Comparison of ENCODE assay signal across 8 cellular contexts in the genomic region with DNA sequence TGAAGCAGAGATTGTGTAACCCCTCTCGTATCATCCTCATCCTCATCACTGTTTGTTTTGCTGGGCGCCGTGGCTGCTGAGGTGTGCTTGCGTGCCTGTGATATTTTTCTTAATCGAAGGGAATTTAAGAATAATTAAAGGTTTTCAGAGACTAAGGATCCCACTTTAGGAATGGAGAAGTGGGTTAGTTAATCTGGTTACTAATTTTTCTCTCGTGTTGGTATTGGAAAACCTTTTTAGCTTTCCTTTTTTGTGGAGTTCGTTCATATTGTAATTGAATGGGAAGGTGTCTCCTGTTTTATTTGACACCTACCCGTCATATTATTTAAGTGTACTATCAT. TPM values are rescaled to one million over a fixed set of nuclear protein-coding genes. Genes with fewer than 3 reads are reported as not detected.
DNase-seq lines count a peak whose midpoint lies in the region; ATAC-seq and TF ChIP-seq lines count a peak whose summit lies in the region.

No MANE protein-coding gene starts in this region.

- H3K4me2 ChIP-seq in SK-N-SH, result peak overlapping the region; percentile 92

- H3K27ac ChIP-seq in SK-N-SH (ENCODE audit: low read depth in 2 of 2, low read length in 1 of 2) (peak overlapping the region; percentile 23 to 99; a peak in 3 of 4 replicates), VCaP (peak overlapping the region; percentile 89), skin epidermis (peak overlapping the region in 16 of 21 experiments; percentile 47 to 98 (median 94))

- peaks cover 11% of the 10 kb centered on the region for H3F3A ChIP-seq in SK-N-SH (replicated peaks; ENCODE audit: insufficient read depth)

- H3K36me3 ChIP-seq in SK-N-SH (replicated peaks in 1 of 2; ENCODE audit: control insufficient read depth in 1 of 2, insufficient read depth in 2 of 2, low read length in 1 of 2), result peaks cover 6 to 11% of the 10 kb centered on the region in 2 experiments

- peak overlapping the region; percentile 60 for H3K9ac ChIP-seq in SK-N-SH

- H3K4me3 ChIP-seq in SK-N-SH (ENCODE audit: low read depth in 2 of 2, low read length in 1 of 2), result peak overlapping the region; percentile 99 to 100
- peak overlapping the region; percentile 81 to 98 (median 90) for H3K4me3 ChIP-seq in skin epidermis

- no peak for TF ChIP-seq RAD21 in SK-N-SH (IDR thresholded peaks at IDR 0.05; ENCODE audit: low read length)

- CTCF ChIA-PET in SK-N-SH (lab: Yijun Ruan, JAX), result interaction anchor here (1.0 to 1.7 kb wide), 4 partner anchors 10 to 215 kb away, joined by 3 to 7 read pairs (median 5); no protein-coding TSS in a partner anchor

- no peaks in the 10 kb centered on the region for H3K9me2 ChIP-seq in SK-N-SH

- H3K4me1 ChIP-seq in SK-N-SH (ENCODE audit: control insufficient read depth in 1 of 2, insufficient read depth in 2 of 2, low read depth in 1 of 2, low read length in 1 of 2), result peaks cover 0 to 29% of the 10 kb centered on the region in 2 experiments; a peak in 2 of 4 replicates

- POLR2A ChIA-PET in SK-N-SH (lab: Yijun Ruan, JAX), result no interaction called here

- no peak for TF ChIP-seq EP300 in SK-N-SH (IDR thresholded peaks at IDR 0.05; ENCODE audit: borderline replicate concordance in 1 of 2, low read depth in 1 of 2, low read length in 1 of 2)

- no peak for DNase-seq in SK-N-SH
- DNase-seq in globus pallidus (ENCODE audit: low spot score), result peak; percentile 4
- no peak for DNase-seq in central memory CD4-positive, alpha-beta T cell
- DNase-seq in NCI-H2081 (lab: John Stamatoyannopoulos, UW), result no peak
- no peak for DNase-seq in retina

- 2% methylated on average over 8 of the region's 8 CpGs for WGBS in SK-N-SH (ENCODE audit: low lambda C conversion rate)

- no peak for TF ChIP-seq CTCF in SK-N-SH (IDR thresholded peaks at IDR 0.05)
- no peak for TF ChIP-seq CTCF in VCaP (conservative IDR thresholded peaks at IDR 0.05)

- no peaks in the 10 kb centered on the region for H3K9me3 ChIP-seq in SK-N-SH

- H3K27me3 ChIP-seq in SK-N-SH (ENCODE audit: insufficient read depth), result no peaks in the 10 kb centered on the region

- peaks cover 27% of the 10 kb centered on the region for H4K20me1 ChIP-seq in SK-N-SH (ENCODE audit: insufficient read depth)

- ATAC-seq in SK-N-SH treated with all-trans-retinoic acid at 6 μM for 48 hours, result no peak

- peak overlapping the region; percentile 49; the same call in 1 of the 2 replicates for H2AFZ ChIP-seq in SK-N-SH (ENCODE audit: low read depth)

- peaks cover 54% of the 10 kb centered on the region for H3K79me2 ChIP-seq in SK-N-SH (ENCODE audit: insufficient read depth)

TF ChIP-seq in SK-N-SH, 30 proteins besides CTCF, POLR2A, EP300 and RAD21:
- TF ChIP-seq, protein P1, sequence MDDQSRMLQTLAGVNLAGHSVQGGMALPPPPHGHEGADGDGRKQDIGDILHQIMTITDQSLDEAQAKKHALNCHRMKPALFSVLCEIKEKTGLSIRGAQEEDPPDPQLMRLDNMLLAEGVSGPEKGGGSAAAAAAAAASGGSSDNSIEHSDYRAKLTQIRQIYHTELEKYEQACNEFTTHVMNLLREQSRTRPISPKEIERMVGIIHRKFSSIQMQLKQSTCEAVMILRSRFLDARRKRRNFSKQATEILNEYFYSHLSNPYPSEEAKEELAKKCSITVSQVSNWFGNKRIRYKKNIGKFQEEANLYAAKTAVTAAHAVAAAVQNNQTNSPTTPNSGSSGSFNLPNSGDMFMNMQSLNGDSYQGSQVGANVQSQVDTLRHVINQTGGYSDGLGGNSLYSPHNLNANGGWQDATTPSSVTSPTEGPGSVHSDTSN (IDR thresholded peaks at IDR 0.05), result no peak
- TF ChIP-seq MXI1 (IDR thresholded peaks at IDR 0.05; ENCODE audit: low read depth, low read length) (0 out of 2 replicates have a peak, but pooled peaks have one; percentile 9), NRF1 (IDR thresholded peaks at IDR 0.05; ENCODE audit: low read depth, low read length) (no peak), SIN3A (IDR thresholded peaks at IDR 0.05; ENCODE audit: borderline replicate concordance, low read depth, low read length) (no peak), POLR2AphosphoS5 (IDR thresholded peaks at IDR 0.05; ENCODE audit: low read depth, low read length) (no peak)

TF ChIP-seq in SK-N-SH treated with all-trans-retinoic acid at 6 μM for 48 hours, 23 proteins besides CTCF, POLR2A, EP300 and RAD21:
- TF ChIP-seq, protein P2, sequence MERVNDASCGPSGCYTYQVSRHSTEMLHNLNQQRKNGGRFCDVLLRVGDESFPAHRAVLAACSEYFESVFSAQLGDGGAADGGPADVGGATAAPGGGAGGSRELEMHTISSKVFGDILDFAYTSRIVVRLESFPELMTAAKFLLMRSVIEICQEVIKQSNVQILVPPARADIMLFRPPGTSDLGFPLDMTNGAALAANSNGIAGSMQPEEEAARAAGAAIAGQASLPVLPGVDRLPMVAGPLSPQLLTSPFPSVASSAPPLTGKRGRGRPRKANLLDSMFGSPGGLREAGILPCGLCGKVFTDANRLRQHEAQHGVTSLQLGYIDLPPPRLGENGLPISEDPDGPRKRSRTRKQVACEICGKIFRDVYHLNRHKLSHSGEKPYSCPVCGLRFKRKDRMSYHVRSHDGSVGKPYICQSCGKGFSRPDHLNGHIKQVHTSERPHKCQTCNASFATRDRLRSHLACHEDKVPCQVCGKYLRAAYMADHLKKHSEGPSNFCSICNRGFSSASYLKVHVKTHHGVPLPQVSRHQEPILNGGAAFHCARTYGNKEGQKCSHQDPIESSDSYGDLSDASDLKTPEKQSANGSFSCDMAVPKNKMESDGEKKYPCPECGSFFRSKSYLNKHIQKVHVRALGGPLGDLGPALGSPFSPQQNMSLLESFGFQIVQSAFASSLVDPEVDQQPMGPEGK (CRISPR knock-in tag; IDR thresholded peaks at IDR 0.05; ENCODE audit: borderline replicate concordance), result no peak
- no peak for TF ChIP-seq BACH2 (CRISPR knock-in tag; IDR thresholded peaks at IDR 0.05; ENCODE audit: borderline replicate concordance)
- no peak for TF ChIP-seq GLIS3 (CRISPR knock-in tag; IDR thresholded peaks at IDR 0.05)
- TF ChIP-seq ESRRG (CRISPR knock-in tag; IDR thresholded peaks at IDR 0.05), result no peak
- TF ChIP-seq OSR1 (CRISPR knock-in tag; IDR thresholded peaks at IDR 0.05), result no peak
- TF ChIP-seq ZNF565 (CRISPR knock-in tag; conservative IDR thresholded peaks at IDR 0.05; ENCODE audit: low read depth), result no peak
- TF ChIP-seq TCF4 (CRISPR knock-in tag; IDR thresholded peaks at IDR 0.05; ENCODE audit: borderline replicate concordance), result no peak
- no peak for TF ChIP-seq ZNF8 (CRISPR knock-in tag; IDR thresholded peaks at IDR 0.05)
- no peak for TF ChIP-seq ZC3H10 (CRISPR knock-in tag; IDR thresholded peaks at IDR 0.05)
- TF ChIP-seq SNAI2 (CRISPR knock-in tag; IDR thresholded peaks at IDR 0.05), result no peak
- TF ChIP-seq ZFP30 (CRISPR knock-in tag; IDR thresholded peaks at IDR 0.05), result no peak
- TF ChIP-seq, protein P3, sequence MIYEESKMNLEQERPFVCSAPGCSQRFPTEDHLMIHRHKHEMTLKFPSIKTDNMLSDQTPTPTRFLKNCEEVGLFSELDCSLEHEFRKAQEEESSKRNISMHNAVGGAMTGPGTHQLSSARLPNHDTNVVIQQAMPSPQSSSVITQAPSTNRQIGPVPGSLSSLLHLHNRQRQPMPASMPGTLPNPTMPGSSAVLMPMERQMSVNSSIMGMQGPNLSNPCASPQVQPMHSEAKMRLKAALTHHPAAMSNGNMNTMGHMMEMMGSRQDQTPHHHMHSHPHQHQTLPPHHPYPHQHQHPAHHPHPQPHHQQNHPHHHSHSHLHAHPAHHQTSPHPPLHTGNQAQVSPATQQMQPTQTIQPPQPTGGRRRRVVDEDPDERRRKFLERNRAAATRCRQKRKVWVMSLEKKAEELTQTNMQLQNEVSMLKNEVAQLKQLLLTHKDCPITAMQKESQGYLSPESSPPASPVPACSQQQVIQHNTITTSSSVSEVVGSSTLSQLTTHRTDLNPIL (CRISPR knock-in tag; IDR thresholded peaks at IDR 0.05; ENCODE audit: low read depth), result no peak

RNA-seq across cellular contexts. Expression of a gene that starts 1.3 kb away (rescaled TPM):
- polyA plus RNA-seq in SK-N-SH (2012; rRNA removed), result 2.0 and 2.9 TPM in 2 replicates
- 1.7 and 1.8 TPM in 2 replicates for polyA plus RNA-seq in SK-N-SH (2012; cell fraction: cytosol; rRNA removed)
- 5.6 and 10.5 TPM in 2 replicates for polyA plus RNA-seq in SK-N-SH (2012; cell fraction: nucleus; rRNA removed)
